11 cellular contexts compared by ENCODE assay signal in genomic region chr18:62784338-62784965, GRCh38.
DNase-seq lines count a peak whose midpoint lies in the region; ATAC-seq and TF ChIP-seq lines count a peak whose summit lies in the region.
"Had no signal": no experiment of that assay in that cellular context is flagged by ENCODE, and none has a peak within 500 bp of the region (broad histone marks: within the 10 kb centered on the region; RNA-seq: fewer than 3 reads in every experiment).

No MANE protein-coding gene starts in this region.

- TF ChIP-seq CTCF in transverse colon (IDR thresholded peaks at IDR 0.05) = no peak
- no peak for TF ChIP-seq CTCF in H9 (conservative IDR thresholded peaks at IDR 0.05)

- no peak overlapping the region for H3K4me3 ChIP-seq in transverse colon

- peaks cover 3% of the 10 kb centered on the region for H4K20me1 ChIP-seq in H9 (ENCODE audit: control insufficient read depth, insufficient read depth, insufficient read length)

- intact Hi-C loops in dendritic cell treated with granulocyte-macrophage colony-stimulating factor and Interleukin-4, amounts not matched to agents 40 ng/mL and 50 ng/mL, for 4 days (cut with micrococcal nuclease) = no loop called here
- intact Hi-C loops in transverse colon (cut with DNase I; ENCODE audit: low total_unique reads) = no loop called here

- no peaks in the 10 kb centered on the region for H3K23me2 ChIP-seq in H9 (ENCODE audit: insufficient read length, low read depth, low read length, poor library complexity, severe bottlenecking)

- H3K4me1 Mint-ChIP-seq in activated naive CD4-positive, alpha-beta T cell treated with anti-CD3 and anti-CD28 coated beads, Interleukin-2, amount 10 ng/mL, durations not matched to agents 7 days and 5 days = peaks cover 26% of the 10 kb centered on the region
- H3K4me1 Mint-ChIP-seq in dendritic cell treated with granulocyte-macrophage colony-stimulating factor and Interleukin-4, amounts not matched to agents 40 ng/mL and 50 ng/mL, for 4 days (ENCODE audit: low read depth) = peaks cover 36% of the 10 kb centered on the region
- peaks cover 74 to 85% of the 10 kb centered on the region in 2 experiments for H3K4me1 Mint-ChIP-seq in H9

- H3K36me3 Mint-ChIP-seq in activated naive CD4-positive, alpha-beta T cell treated with anti-CD3 and anti-CD28 coated beads, Interleukin-2, amount 50 U/mL, for 72 hours = no peaks in the 10 kb centered on the region
- no peaks in the 10 kb centered on the region for H3K36me3 Mint-ChIP-seq in activated naive CD4-positive, alpha-beta T cell treated with anti-CD3 and anti-CD28 coated beads, Interleukin-2, amount 10 ng/mL, durations not matched to agents 7 days and 5 days
- H3K36me3 Mint-ChIP-seq in dendritic cell treated with granulocyte-macrophage colony-stimulating factor and Interleukin-4, amounts not matched to agents 40 ng/mL and 50 ng/mL, for 4 days (ENCODE audit: low read depth) = no peaks in the 10 kb centered on the region
- no peaks in the 10 kb centered on the region for H3K36me3 Mint-ChIP-seq in H9 (ENCODE audit: insufficient read depth in 1 of 3, low read depth in 3 of 3)

- no peak overlapping the region for H3K56ac ChIP-seq in H9 (ENCODE audit: insufficient read length, low read depth, low read length)

- peak; percentile 61 to 71 for ATAC-seq in activated naive CD4-positive, alpha-beta T cell treated with anti-CD3 and anti-CD28 coated beads, Interleukin-2, amount 50 U/mL, for 72 hours
- no peak for ATAC-seq in HG02623 (IDR thresholded peaks at IDR 0.05; ENCODE audit: unreplicated experiment)

- H3K27me3 ChIP-seq in transverse colon = no peaks in the 10 kb centered on the region
- no peaks in the 10 kb centered on the region for H3K27me3 ChIP-seq in H9 (ENCODE audit: insufficient read depth, low read length)

- H4K91ac ChIP-seq in H9 (ENCODE audit: insufficient read length, low read depth, low read length) = no peak overlapping the region

- no peak for TF ChIP-seq POLR2A in transverse colon (IDR thresholded peaks at IDR 0.05)

- no peak overlapping the region for H4K8ac ChIP-seq in H9 (replicated peaks; ENCODE audit: insufficient read length, low read depth, low read length)

- in situ Hi-C loops in transverse colon (cut with MboI; ENCODE audit: low pct_ligation_motif_present in 1 of 4, low pct_unique_long_range_greater_than_20kb in 1 of 4, low sequenced_read_pairs in 3 of 4) = no loop called here

- H3T11ph ChIP-seq in H9 (ENCODE audit: low read length) = no peak overlapping the region

- TF ChIP-seq EP300 in transverse colon (IDR thresholded peaks at IDR 0.05; ENCODE audit: low read depth) = no peak

- H2BK12ac ChIP-seq in H9 (ENCODE audit: insufficient read length, low read depth, low read length) = no peak overlapping the region

- H3K9ac ChIP-seq in H9 (ENCODE audit: extremely low read depth, insufficient read length, low read length) = no peak overlapping the region

- no peak overlapping the region for H2BK120ac ChIP-seq in H9 (ENCODE audit: low read depth, low read length, poor library complexity, severe bottlenecking)

- no peak overlapping the region for H3K4ac ChIP-seq in H9 (ENCODE audit: low read depth, low read length)

- H3K4me3 Mint-ChIP-seq in activated naive CD4-positive, alpha-beta T cell treated with anti-CD3 and anti-CD28 coated beads, Interleukin-2, amount 10 ng/mL, durations not matched to agents 7 days and 5 days = no peak overlapping the region
- H3K4me3 Mint-ChIP-seq in dendritic cell treated with granulocyte-macrophage colony-stimulating factor and Interleukin-4, amounts not matched to agents 40 ng/mL and 50 ng/mL, for 4 days = no peak overlapping the region
- H3K4me3 Mint-ChIP-seq in H9 = no peak overlapping the region

- no peak for DNase-seq in activated naive CD4-positive, alpha-beta T cell treated with anti-CD3 and anti-CD28 coated beads, Interleukin-2, amount 50 U/mL, for 72 hours (ENCODE audit: low spot score in 2 of 2)
- DNase-seq in activated naive CD4-positive, alpha-beta T cell treated with anti-CD3 and anti-CD28 coated beads, Interleukin-2, amount 10 ng/mL, durations not matched to agents 7 days and 5 days = no peak
- peak; percentile 12 for DNase-seq in MV-4-11 (lab: John Stamatoyannopoulos, UW)
- DNase-seq in transverse colon = no peak
- DNase-seq in NCI-H146 treated with DMSO at 0.1 percent for 48 hours (lab: John Stamatoyannopoulos, UW; ENCODE audit: unreplicated experiment) = no peak
- DNase-seq in H9 = no peak
- DNase-seq: Caco-2; NCI-H510A treated with DMSO at 0.1 percent for 48 hours; stimulated activated CD4-positive, alpha-beta T cell treated with anti-CD3 and anti-CD28 coated beads, Interleukin-1b, Interleukin-23, amount 100 ng/mL, for 48 hours had no signal

- H3K27ac Mint-ChIP-seq in activated naive CD4-positive, alpha-beta T cell treated with anti-CD3 and anti-CD28 coated beads, Interleukin-2, amount 50 U/mL, for 72 hours = peak overlapping the region; percentile 25 to 83
- no peak overlapping the region for H3K27ac Mint-ChIP-seq in activated naive CD4-positive, alpha-beta T cell treated with anti-CD3 and anti-CD28 coated beads, Interleukin-2, amount 10 ng/mL, durations not matched to agents 7 days and 5 days
- peak overlapping the region; percentile 43 for H3K27ac Mint-ChIP-seq in dendritic cell treated with granulocyte-macrophage colony-stimulating factor and Interleukin-4, amounts not matched to agents 40 ng/mL and 50 ng/mL, for 4 days
- H3K27ac Mint-ChIP-seq in H9 = no peak overlapping the region

- H3K9me3 ChIP-seq in transverse colon (no peaks in the 10 kb centered on the region), H9 (ENCODE audit: control insufficient read depth, low read depth, low read length) (no peaks in the 10 kb centered on the region)
- H3K9me3 ChIP-seq: Caco-2 had no signal

- no peak overlapping the region for H2AFZ ChIP-seq in H9 (ENCODE audit: low read length)

- H3K27me3 Mint-ChIP-seq in activated naive CD4-positive, alpha-beta T cell treated with anti-CD3 and anti-CD28 coated beads, Interleukin-2, amount 10 ng/mL, durations not matched to agents 7 days and 5 days = no peaks in the 10 kb centered on the region
- no peaks in the 10 kb centered on the region for H3K27me3 Mint-ChIP-seq in dendritic cell treated with granulocyte-macrophage colony-stimulating factor and Interleukin-4, amounts not matched to agents 40 ng/mL and 50 ng/mL, for 4 days
- H3K27me3 Mint-ChIP-seq in H9 (ENCODE audit: low read depth) = no peaks in the 10 kb centered on the region

- H3K9me3 Mint-ChIP-seq in activated naive CD4-positive, alpha-beta T cell treated with anti-CD3 and anti-CD28 coated beads, Interleukin-2, amount 50 U/mL, for 72 hours = no peaks in the 10 kb centered on the region
- no peaks in the 10 kb centered on the region for H3K9me3 Mint-ChIP-seq in activated naive CD4-positive, alpha-beta T cell treated with anti-CD3 and anti-CD28 coated beads, Interleukin-2, amount 10 ng/mL, durations not matched to agents 7 days and 5 days
- H3K9me3 Mint-ChIP-seq in dendritic cell treated with granulocyte-macrophage colony-stimulating factor and Interleukin-4, amounts not matched to agents 40 ng/mL and 50 ng/mL, for 4 days = no peaks in the 10 kb centered on the region
- H3K9me3 Mint-ChIP-seq in H9 = no peaks in the 10 kb centered on the region

- CTCF ChIA-PET in activated naive CD4-positive, alpha-beta T cell treated with anti-CD3 and anti-CD28 coated beads, Interleukin-2, amount 10 ng/mL, durations not matched to agents 7 days and 5 days (lab: Charles Lee) = interaction anchor here (1.0 kb wide), 2 partner anchors 18 to 358 kb away, joined by 3 read pairs; no protein-coding TSS in a partner anchor

- no peak overlapping the region for H3K18ac ChIP-seq in H9 (ENCODE audit: insufficient read length, low read depth, low read length)

- WGBS in transverse colon (ENCODE audit: low coverage in 1 of 2), 2 donors = 51 to 71% methylated on average over 4 of the region's 4 CpGs
- WGBS in H9 (ENCODE audit: extremely low coverage, insufficient read length, low lambda C conversion rate) = no CpG with 5 or more reads among the region's 4 CpGs

- H3K14ac ChIP-seq in H9 (ENCODE audit: insufficient read depth, low read length) = no peak overlapping the region

- no peak overlapping the region for H3K23ac ChIP-seq in H9 (ENCODE audit: insufficient read length, low read depth, low read length)

- H2BK15ac ChIP-seq in H9 (ENCODE audit: low read depth, low read length) = no peak overlapping the region

- peaks cover 60% of the 10 kb centered on the region; the same call in 1 of the 2 replicates for H3K79me2 ChIP-seq in H9 (ENCODE audit: insufficient read depth, low read length)

- no peak overlapping the region for H2BK20ac ChIP-seq in H9 (ENCODE audit: low read depth, low read length, poor library complexity, severe bottlenecking)

- H3K79me1 ChIP-seq in H9 (ENCODE audit: insufficient read depth, low read depth, low read length, poor library complexity, severe bottlenecking) = peaks cover 13% of the 10 kb centered on the region

- H4K5ac ChIP-seq in H9 (ENCODE audit: insufficient read length, low read depth, low read length) = no peak overlapping the region

- peaks cover 14 to 53% (median 28%) of the 10 kb centered on the region in 4 donors for H3K4me1 ChIP-seq in transverse colon
- peaks cover 26% of the 10 kb centered on the region for H3K4me1 ChIP-seq in H9 (ENCODE audit: insufficient read depth, low read length)

- no peaks in the 10 kb centered on the region for H3K36me3 ChIP-seq in transverse colon

- no peak overlapping the region for H3K4me2 ChIP-seq in H9 (ENCODE audit: insufficient read depth, insufficient read length, low read length)

- no peak overlapping the region for H2BK5ac ChIP-seq in H9 (ENCODE audit: insufficient read length, low read length)

- peak overlapping the region; percentile 10 to 24 (median 16) for H3K27ac ChIP-seq in transverse colon
- no peak overlapping the region for H3K27ac ChIP-seq in H9 (ENCODE audit: insufficient read length, low read depth, low read length)

- H2AK5ac ChIP-seq in H9 (ENCODE audit: insufficient read length, low read length) = no peak overlapping the region

Comparison
In these comparisons a context has a peak if more than half of its experiments do, and no peak if none do; other contexts are left out.
1. H3K27ac Mint-ChIP-seq: peak in activated naive CD4-positive, alpha-beta T cell treated with anti-CD3 and anti-CD28 coated beads, Interleukin-2, amount 50 U/mL, for 72 hours (2 of 2) and dendritic cell treated with granulocyte-macrophage colony-stimulating factor and Interleukin-4, amounts not matched to agents 40 ng/mL and 50 ng/mL, for 4 days (single experiment); none in activated naive CD4-positive, alpha-beta T cell treated with anti-CD3 and anti-CD28 coated beads, Interleukin-2, amount 10 ng/mL, durations not matched to agents 7 days and 5 days (single experiment) and H9 (0 of 3).